Comparison of ENCODE assay signal across 19 cellular contexts in the genomic region with DNA sequence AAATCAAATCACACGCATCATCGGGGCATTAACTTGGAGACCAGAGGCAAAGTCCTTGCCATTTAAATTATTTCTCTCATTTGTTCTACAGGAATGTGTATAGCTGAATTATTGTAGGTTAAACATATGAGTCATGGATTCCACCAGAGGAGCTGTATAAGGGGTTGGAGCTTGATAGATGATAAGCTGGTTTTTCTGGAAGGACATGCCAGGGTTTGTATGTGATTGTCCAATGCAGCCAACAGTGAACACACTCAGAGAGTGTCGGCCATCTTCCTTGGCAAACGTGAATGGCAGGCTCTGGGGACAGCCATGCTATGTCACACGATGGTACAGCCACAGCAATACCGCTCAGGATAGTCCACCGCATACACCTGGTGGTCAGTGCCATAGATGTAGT. TPM values are rescaled to one million over a fixed set of nuclear protein-coding genes. Genes with fewer than 3 reads are reported as not detected.
A peak's percentile ranks its signal among the peaks of the same experiment; 100 is the strongest.
DNase-seq lines count a peak whose midpoint lies in the region; ATAC-seq, FAIRE-seq and TF ChIP-seq lines count a peak whose summit lies in the region.
"Had no signal": no experiment of that assay in that cellular context is flagged by ENCODE, and none has a peak within 500 bp of the region (broad histone marks: within the 10 kb centered on the region; RNA-seq: fewer than 3 reads in every experiment).

No MANE protein-coding gene starts in this region.

- no peaks in the 10 kb centered on the region; the same call in 1 of the 2 replicates for H3K4me1 ChIP-seq in H9 (ENCODE audit: insufficient read depth, low read length)
- H3K4me1 ChIP-seq in naive thymus-derived CD4-positive, alpha-beta T cell (ENCODE audit: control insufficient read depth in 2 of 2, insufficient read depth in 2 of 2, low read length in 2 of 2), result no peaks in the 10 kb centered on the region
- H3K4me1 ChIP-seq: right lobe of liver had no signal

- H3K4me2 ChIP-seq in H9 (ENCODE audit: insufficient read depth, insufficient read length, low read length), result no peak overlapping the region

- TF ChIP-seq CTCF in bronchial epithelial cell (IDR thresholded peaks at IDR 0.05; ENCODE audit: insufficient read depth, low read length, severe bottlenecking) (no peak), H9 (conservative IDR thresholded peaks at IDR 0.05) (no peak)

- no peak overlapping the region for H4K91ac ChIP-seq in H9 (ENCODE audit: insufficient read length, low read depth, low read length)

- no peak overlapping the region for H2BK120ac ChIP-seq in H9 (ENCODE audit: low read depth, low read length, poor library complexity, severe bottlenecking)

- no peak overlapping the region for H2BK12ac ChIP-seq in H9 (ENCODE audit: insufficient read length, low read depth, low read length)

- H3K56ac ChIP-seq in H9 (ENCODE audit: insufficient read length, low read depth, low read length), result no peak overlapping the region

- peak; percentile 80 for FAIRE-seq in bronchial epithelial cell (lab: Jason Lieb, UNC)
- FAIRE-seq: urothelium cell line had no signal

- H4K5ac ChIP-seq in H9 (ENCODE audit: insufficient read length, low read depth, low read length), result no peak overlapping the region

- H2AK5ac ChIP-seq in H9 (ENCODE audit: insufficient read length, low read length), result no peak overlapping the region

- no peaks in the 10 kb centered on the region for H3K23me2 ChIP-seq in H9 (ENCODE audit: insufficient read length, low read depth, low read length, poor library complexity, severe bottlenecking)

- no peak overlapping the region for H3K9ac ChIP-seq in H9 (ENCODE audit: extremely low read depth, insufficient read length, low read length)

- H3K4me1 Mint-ChIP-seq in H9, result peaks cover 10 to 12% of the 10 kb centered on the region in 2 experiments
- peaks cover 0 to 8% (median 0%) of the 10 kb centered on the region in 7 donors for H3K4me1 Mint-ChIP-seq in naive thymus-derived CD4-positive, alpha-beta T cell

- H3K27me3 Mint-ChIP-seq in H9 (ENCODE audit: low read depth), result no peaks in the 10 kb centered on the region; the same call in none of the 2 replicates
- H3K27me3 Mint-ChIP-seq in naive thymus-derived CD4-positive, alpha-beta T cell, result peaks cover 0 to 5% (median 0%) of the 10 kb centered on the region in 5 donors

- no peak overlapping the region for H2BK15ac ChIP-seq in H9 (ENCODE audit: low read depth, low read length)

- H3K4ac ChIP-seq in H9 (ENCODE audit: low read depth, low read length), result no peak overlapping the region

- no peak overlapping the region for H3K23ac ChIP-seq in H9 (ENCODE audit: insufficient read length, low read depth, low read length)

- H3K36me3 ChIP-seq in bronchial epithelial cell (ENCODE audit: control insufficient read depth, insufficient read depth, low read length), result no peaks in the 10 kb centered on the region
- no peaks in the 10 kb centered on the region for H3K36me3 ChIP-seq in naive thymus-derived CD4-positive, alpha-beta T cell (ENCODE audit: control insufficient read depth in 2 of 3, insufficient read depth in 3 of 3, low read length in 3 of 3)
- H3K36me3 ChIP-seq: ascending aorta, right lobe of liver had no signal

- ATAC-seq in naive thymus-derived CD4-positive, alpha-beta T cell, result no peak
- ATAC-seq: activated CD8-positive, alpha-beta memory T cell treated with anti-CD3 and anti-CD28 coated beads, Interleukin-2, amount 10 ng/mL, durations not matched to agents 7 days and 5 days; right lobe of liver; stimulated activated naive CD8-positive, alpha-beta T cell treated with anti-CD3 and anti-CD28 coated beads, Interleukin-15, amount 100 ng/mL, for 72 hours had no signal

- H3K14ac ChIP-seq in H9 (ENCODE audit: insufficient read depth, low read length), result no peak overlapping the region

- intact Hi-C loops in naive thymus-derived CD4-positive, alpha-beta T cell (cut with micrococcal nuclease), result no loop called here

- CTCF ChIA-PET in naive thymus-derived CD4-positive, alpha-beta T cell (lab: Charles Lee), result no interaction called here

- no peak overlapping the region for H3K18ac ChIP-seq in H9 (ENCODE audit: insufficient read length, low read depth, low read length)

- H3K36me3 Mint-ChIP-seq in H9 (ENCODE audit: insufficient read depth in 1 of 3, low read depth in 3 of 3), result no peaks in the 10 kb centered on the region; a peak in 1 of 7 replicates
- H3K36me3 Mint-ChIP-seq in naive thymus-derived CD4-positive, alpha-beta T cell, result no peaks in the 10 kb centered on the region
- H3K36me3 Mint-ChIP-seq: activated CD8-positive, alpha-beta memory T cell treated with anti-CD3 and anti-CD28 coated beads, Interleukin-2, amount 10 ng/mL, durations not matched to agents 7 days and 5 days had no signal

- no peak overlapping the region for H3T11ph ChIP-seq in H9 (ENCODE audit: low read length)

- no peak overlapping the region for H2BK5ac ChIP-seq in H9 (ENCODE audit: insufficient read length, low read length)

- POLR2A ChIA-PET in naive thymus-derived CD4-positive, alpha-beta T cell (lab: Charles Lee), result no interaction called here

- H4K20me1 ChIP-seq in H9 (ENCODE audit: control insufficient read depth, insufficient read depth, insufficient read length), result no peaks in the 10 kb centered on the region

- peaks cover 5 to 6% of the 10 kb centered on the region in 2 experiments; a peak in 4 of 5 replicates for H3K9me3 Mint-ChIP-seq in H9
- peaks cover 0 to 13% (median 0%) of the 10 kb centered on the region in 11 donors for H3K9me3 Mint-ChIP-seq in naive thymus-derived CD4-positive, alpha-beta T cell

- H3K4me3 ChIP-seq in bronchial epithelial cell (ENCODE audit: low read depth, low read length), result no peak overlapping the region
- no peak overlapping the region for H3K4me3 ChIP-seq in naive thymus-derived CD4-positive, alpha-beta T cell (ENCODE audit: low read length)
- H3K4me3 ChIP-seq: ascending aorta, right lobe of liver had no signal

- no peaks in the 10 kb centered on the region for H3K79me2 ChIP-seq in H9 (ENCODE audit: insufficient read depth, low read length)

- H3K27ac Mint-ChIP-seq in H9, result no peak overlapping the region
- H3K27ac Mint-ChIP-seq in naive thymus-derived CD4-positive, alpha-beta T cell, result no peak overlapping the region
- H3K27ac Mint-ChIP-seq: activated CD8-positive, alpha-beta memory T cell treated with anti-CD3 and anti-CD28 coated beads, Interleukin-2, amount 10 ng/mL, durations not matched to agents 7 days and 5 days; stimulated activated naive CD8-positive, alpha-beta T cell treated with anti-CD3 and anti-CD28 coated beads, Interleukin-15, amount 100 ng/mL, for 72 hours had no signal

- no peaks in the 10 kb centered on the region for H3K9me3 ChIP-seq in H9 (ENCODE audit: control insufficient read depth, low read depth, low read length)
- no peaks in the 10 kb centered on the region for H3K9me3 ChIP-seq in naive thymus-derived CD4-positive, alpha-beta T cell (ENCODE audit: control insufficient read depth in 2 of 3, low read length in 3 of 3)
- H3K9me3 ChIP-seq: ascending aorta, right lobe of liver had no signal

- no peak overlapping the region for H2AFZ ChIP-seq in H9 (ENCODE audit: low read length)

- H3K27me3 ChIP-seq in bronchial epithelial cell (ENCODE audit: control insufficient read depth, insufficient read depth, low read length), result no peaks in the 10 kb centered on the region
- no peaks in the 10 kb centered on the region for H3K27me3 ChIP-seq in H9 (ENCODE audit: insufficient read depth, low read length)
- no peaks in the 10 kb centered on the region for H3K27me3 ChIP-seq in naive thymus-derived CD4-positive, alpha-beta T cell (ENCODE audit: control insufficient read depth in 2 of 2, insufficient read depth in 2 of 2, low read length in 2 of 2)
- H3K27me3 ChIP-seq: ascending aorta, right lobe of liver had no signal

- H3K27ac ChIP-seq in H9 (ENCODE audit: insufficient read length, low read depth, low read length), result no peak overlapping the region
- no peak overlapping the region for H3K27ac ChIP-seq in naive thymus-derived CD4-positive, alpha-beta T cell (ENCODE audit: low read depth, low read length)
- H3K27ac ChIP-seq: ascending aorta, right lobe of liver had no signal

- H4K8ac ChIP-seq in H9 (replicated peaks; ENCODE audit: insufficient read length, low read depth, low read length), result no peak overlapping the region

- H3K79me1 ChIP-seq in H9 (ENCODE audit: insufficient read depth, low read depth, low read length, poor library complexity, severe bottlenecking), result no peaks in the 10 kb centered on the region

- no peak overlapping the region for H2BK20ac ChIP-seq in H9 (ENCODE audit: low read depth, low read length, poor library complexity, severe bottlenecking)

- no peak overlapping the region for H3K4me3 Mint-ChIP-seq in H9
- H3K4me3 Mint-ChIP-seq in naive thymus-derived CD4-positive, alpha-beta T cell, result no peak overlapping the region
- H3K4me3 Mint-ChIP-seq: activated CD8-positive, alpha-beta memory T cell treated with anti-CD3 and anti-CD28 coated beads, Interleukin-2, amount 10 ng/mL, durations not matched to agents 7 days and 5 days; stimulated activated naive CD8-positive, alpha-beta T cell treated with anti-CD3 and anti-CD28 coated beads, Interleukin-15, amount 100 ng/mL, for 72 hours had no signal

- DNase-seq in AG08395 (ENCODE audit: low spot score) (peak; percentile 33), M059J (ENCODE audit: low read depth) (peak; percentile 39), bronchial epithelial cell (ENCODE audit: low read depth) (peak; percentile 90), iris pigment epithelial cell (ENCODE audit: low read depth) (peak; percentile 84), DMS79 (lab: John Stamatoyannopoulos, UW) (no peak), H9 (no peak), SKM-1 (lab: John Stamatoyannopoulos, UW; ENCODE audit: unreplicated experiment) (no peak)
- no peak for DNase-seq in naive thymus-derived CD4-positive, alpha-beta T cell
- DNase-seq: activated CD8-positive, alpha-beta memory T cell treated with anti-CD3 and anti-CD28 coated beads, Interleukin-2, amount 10 ng/mL, durations not matched to agents 7 days and 5 days; dermis blood vessel endothelial cell; MM.1S; NCI-H187; NCI-H510A; right lobe of liver; SHP77 treated with DMSO at 0.1 percent for 48 hours; stimulated activated naive CD8-positive, alpha-beta T cell treated with anti-CD3 and anti-CD28 coated beads, Interleukin-15, amount 100 ng/mL, for 72 hours had no signal

- no CpG with 5 or more reads among the region's 7 CpGs for WGBS in H9 (ENCODE audit: extremely low coverage, insufficient read length, low lambda C conversion rate)

RNA-seq across cellular contexts. Expression of a gene that starts 25.1 kb away (rescaled TPM):
- total RNA-seq in M059J (2014; rRNA removed; shearing (Covaris generic)), result 0.05 TPM in 1 of 2 replicates, not detected in the other
- total RNA-seq in bronchial epithelial cell (0.13 and 0.26 TPM in 2 replicates), H9 (2021) (0.61 and 0.64 TPM in 2 replicates)
- not detected for total RNA-seq in naive thymus-derived CD4-positive, alpha-beta T cell
- not detected for polyA plus RNA-seq in naive thymus-derived CD4-positive, alpha-beta T cell
- total RNA-seq: ascending aorta, dermis blood vessel endothelial cell, G401 had no signal

Comparison
In these comparisons a context has a peak if more than half of its experiments do, and no peak if none do; other contexts are left out.
1. DNase-seq: peak in AG08395 (single experiment), M059J (single experiment), bronchial epithelial cell (single experiment) and iris pigment epithelial cell (single experiment); none in DMS79 (single experiment), H9 (single experiment), SKM-1 (single experiment) and naive thymus-derived CD4-positive, alpha-beta T cell (0 of 9).